In the genomic region with DNA sequence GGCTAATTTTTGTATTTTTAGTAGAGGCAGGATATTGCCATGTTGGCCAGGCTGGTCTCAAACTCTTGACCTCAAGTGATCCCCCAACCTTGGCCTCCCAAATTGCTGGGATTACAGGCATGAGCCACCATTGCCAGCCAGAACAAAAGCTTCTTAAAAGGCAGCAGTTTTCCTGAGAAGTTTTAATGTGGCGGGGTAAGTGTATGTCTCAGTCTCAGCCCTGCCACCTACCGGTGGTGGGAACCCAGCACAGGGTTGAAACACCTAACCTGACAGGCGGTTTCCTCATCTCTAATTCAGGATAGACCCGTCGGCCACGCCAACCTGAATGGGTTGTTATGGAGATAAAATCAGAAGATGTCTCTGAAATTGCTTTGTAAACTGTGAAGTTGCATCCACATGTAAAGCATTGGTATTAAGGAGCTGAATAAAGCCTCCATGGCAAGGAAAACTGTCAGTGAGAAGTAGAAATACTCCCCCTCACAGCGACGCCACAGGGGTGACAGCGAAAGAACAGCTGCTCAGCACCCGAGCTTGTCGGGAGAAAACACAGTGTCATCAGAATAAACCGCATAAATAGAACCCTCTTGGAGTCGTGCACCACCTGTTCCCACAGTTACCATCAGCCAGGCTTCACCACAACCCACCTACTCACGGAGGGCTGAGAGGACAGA, we compare ENCODE assay signal across 8 cellular contexts.
DNase-seq lines count a peak whose midpoint lies in the region; ATAC-seq and TF ChIP-seq lines count a peak whose summit lies in the region.

No MANE protein-coding gene starts in this region.

- peaks cover 5% of the 10 kb centered on the region for H3K4me1 Mint-ChIP-seq in CD4-positive, alpha-beta T cell (ENCODE audit: low read depth)
- H3K4me1 Mint-ChIP-seq in MCF 10A (ENCODE audit: insufficient read depth, unreplicated experiment): no peaks in the 10 kb centered on the region

- no peak overlapping the region for H3K27ac ChIP-seq in CD4-positive, alpha-beta T cell (ENCODE audit: low read depth, low read length)
- H3K27ac ChIP-seq in lower lobe of right lung: no peak overlapping the region

- no peaks in the 10 kb centered on the region for H3K9me3 Mint-ChIP-seq in CD4-positive, alpha-beta T cell
- H3K9me3 Mint-ChIP-seq in MCF 10A (ENCODE audit: unreplicated experiment): no peaks in the 10 kb centered on the region

- H3K4me3 Mint-ChIP-seq in CD4-positive, alpha-beta T cell: no peak overlapping the region
- no peak overlapping the region for H3K4me3 Mint-ChIP-seq in MCF 10A (ENCODE audit: unreplicated experiment)

- no peaks in the 10 kb centered on the region for H3K36me3 Mint-ChIP-seq in CD4-positive, alpha-beta T cell (ENCODE audit: low read depth)
- no peaks in the 10 kb centered on the region for H3K36me3 Mint-ChIP-seq in MCF 10A (ENCODE audit: insufficient read depth, unreplicated experiment)

- TF ChIP-seq CTCF in CD4-positive, alpha-beta T cell (IDR thresholded peaks at IDR 0.05): peak; percentile 45
- TF ChIP-seq CTCF in MCF 10A (IDR thresholded peaks at IDR 0.05; ENCODE audit: unreplicated experiment): peak; percentile 77
- TF ChIP-seq CTCF in lower lobe of right lung (IDR thresholded peaks at IDR 0.05): peak; percentile 50

- intact Hi-C loops in CD4-positive, alpha-beta T cell (cut with DNase I, micrococcal nuclease): loop anchor here (2.0 kb wide), 2 partner anchors 504 to 576 kb away; no protein-coding TSS in a partner anchor
- intact Hi-C loops in MCF 10A (cut with micrococcal nuclease) (loop anchor here (1.0 kb wide), 2 partner anchors 207 to 505 kb away; no protein-coding TSS in a partner anchor), lower lobe of right lung (cut with DNase I) (no loop called here)

- no peak overlapping the region for H3K4me3 ChIP-seq in lower lobe of right lung

- POLR2A ChIA-PET in CD4-positive, alpha-beta T cell (lab: Charles Lee): no interaction called here
- POLR2A ChIA-PET in MCF 10A (lab: Yijun Ruan, JAX): interaction anchor here (0.7 to 2.3 kb wide), 4 partner anchors 31 to 207 kb away, joined by 3 to 13 read pairs (median 4); no protein-coding TSS in a partner anchor

- no peak overlapping the region for H3K27ac Mint-ChIP-seq in CD4-positive, alpha-beta T cell
- no peak overlapping the region for H3K27ac Mint-ChIP-seq in MCF 10A (ENCODE audit: low read depth, unreplicated experiment)

- CTCF ChIA-PET in CD4-positive, alpha-beta T cell (lab: Charles Lee): interaction anchor here (0.7 kb wide), 1 partner anchor 142 kb away, joined by 4 read pairs; no protein-coding TSS in a partner anchor
- CTCF ChIA-PET in MCF 10A (lab: Yijun Ruan, JAX): interaction anchor here (0.6 to 5.1 kb wide), 52 partner anchors 8 to 1243 kb away, joined by 3 to 166 read pairs (median 4); no protein-coding TSS in a partner anchor

- peak in 1 of 10 experiments; percentile 0 for DNase-seq in CD4-positive, alpha-beta T cell
- DNase-seq in NOMO-1 (lab: John Stamatoyannopoulos, UW; ENCODE audit: unreplicated experiment in 2 of 2) (peak; percentile 18 to 19), MCF 10A (ENCODE audit: unreplicated experiment) (peak; percentile 72), lower lobe of right lung (no peak), cortex of kidney (lab: John Stamatoyannopoulos, UW) (no peak), NCI-H1694 treated with DMSO at 0.1 percent for 48 hours (lab: John Stamatoyannopoulos, UW) (no peak)

- BruUV-seq in MCF 10A (replicated peaks; lab: Mats Ljungman, UMichigan): no TSS peak

- H3K27me3 Mint-ChIP-seq in CD4-positive, alpha-beta T cell: no peaks in the 10 kb centered on the region
- no peaks in the 10 kb centered on the region for H3K27me3 Mint-ChIP-seq in MCF 10A (ENCODE audit: insufficient read depth, unreplicated experiment)

- H3K9me3 ChIP-seq in CD4-positive, alpha-beta T cell (ENCODE audit: control insufficient read depth, low read length): no peaks in the 10 kb centered on the region
- H3K9me3 ChIP-seq in lower lobe of right lung: no peaks in the 10 kb centered on the region

- no peaks in the 10 kb centered on the region for H3K36me3 ChIP-seq in lower lobe of right lung

- no peak for ATAC-seq in CD4-positive, alpha-beta T cell (ENCODE audit: poor library complexity)
- ATAC-seq in GM21381 (IDR thresholded peaks at IDR 0.05; ENCODE audit: unreplicated experiment) (peak; percentile 70), lower lobe of right lung (no peak), GM21367 (IDR thresholded peaks at IDR 0.05; ENCODE audit: unreplicated experiment) (no peak)

- no peaks in the 10 kb centered on the region for H3K4me1 ChIP-seq in lower lobe of right lung

- H3K27me3 ChIP-seq in CD4-positive, alpha-beta T cell (ENCODE audit: control insufficient read depth, insufficient read depth, low read length): no peaks in the 10 kb centered on the region
- no peaks in the 10 kb centered on the region for H3K27me3 ChIP-seq in lower lobe of right lung (ENCODE audit: low read depth)

Comparison
In these comparisons a context has a peak if more than half of its experiments do, and no peak if none do; other contexts are left out.
1. DNase-seq: peak in NOMO-1 (2 of 2) and MCF 10A (single experiment); none in lower lobe of right lung (single experiment), cortex of kidney (single experiment) and NCI-H1694 treated with DMSO at 0.1 percent for 48 hours (single experiment).
2. Peak in every context shown above with its lines, with median percentiles within 50 percentile points of each other: CTCF ChIP-seq.